1 cellular context compared by ENCODE assay signal in the genomic region with DNA sequence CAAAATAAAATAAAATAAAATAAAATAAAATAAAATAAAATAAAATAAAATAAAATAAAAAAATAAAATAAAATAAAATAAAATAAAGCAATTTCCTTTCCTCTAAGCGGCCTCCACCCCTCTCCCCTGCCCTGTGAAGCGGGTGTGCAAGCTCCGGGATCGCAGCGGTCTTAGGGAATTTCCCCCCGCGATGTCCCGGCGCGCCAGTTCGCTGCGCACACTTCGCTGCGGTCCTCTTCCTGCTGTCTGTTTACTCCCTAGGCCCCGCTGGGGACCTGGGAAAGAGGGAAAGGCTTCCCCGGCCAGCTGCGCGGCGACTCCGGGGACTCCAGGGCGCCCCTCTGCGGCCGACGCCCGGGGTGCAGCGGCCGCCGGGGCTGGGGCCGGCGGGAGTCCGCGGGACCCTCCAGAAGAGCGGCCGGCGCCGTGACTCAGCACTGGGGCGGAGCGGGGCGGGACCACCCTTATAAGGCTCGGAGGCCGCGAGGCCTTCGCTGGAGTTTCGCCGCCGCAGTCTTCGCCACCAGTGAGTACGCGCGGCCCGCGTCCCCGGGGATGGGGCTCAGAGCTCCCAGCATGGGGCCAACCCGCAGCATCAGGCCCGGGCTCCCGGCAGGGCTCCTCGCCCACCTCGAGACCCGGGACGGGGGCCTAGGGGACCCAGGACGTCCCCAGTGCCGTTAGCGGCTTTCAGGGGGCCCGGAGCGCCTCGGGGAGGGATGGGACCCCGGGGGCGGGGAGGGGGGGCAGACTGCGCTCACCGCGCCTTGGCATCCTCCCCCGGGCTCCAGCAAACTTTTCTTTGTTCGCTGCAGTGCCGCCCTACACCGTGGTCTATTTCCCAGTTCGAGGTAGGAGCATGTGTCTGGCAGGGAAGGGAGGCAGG.
TF ChIP-seq lines count a peak whose summit lies in the region.

A gene (plus strand): TSS at position 494 of the 886 bp plus-strand sequence. CDS start 32 bp downstream, at position 526.

TF ChIP-seq in K562, 482 proteins besides CTCF, POLR2A, EP300 and RAD21 (continued from another document):
- TF ChIP-seq, protein P1, sequence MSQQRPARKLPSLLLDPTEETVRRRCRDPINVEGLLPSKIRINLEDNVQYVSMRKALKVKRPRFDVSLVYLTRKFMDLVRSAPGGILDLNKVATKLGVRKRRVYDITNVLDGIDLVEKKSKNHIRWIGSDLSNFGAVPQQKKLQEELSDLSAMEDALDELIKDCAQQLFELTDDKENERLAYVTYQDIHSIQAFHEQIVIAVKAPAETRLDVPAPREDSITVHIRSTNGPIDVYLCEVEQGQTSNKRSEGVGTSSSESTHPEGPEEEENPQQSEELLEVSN (IDR thresholded peaks at IDR 0.05; ENCODE audit: borderline replicate concordance in 1 of 2, extremely low read depth in 1 of 2, insufficient read depth in 1 of 2, insufficient read length in 1 of 2, low read depth in 1 of 2, low read length in 1 of 2, poor library complexity in 1 of 2, severe bottlenecking in 1 of 2) = peak in 1 of 2 experiments; percentile 15
- TF ChIP-seq ZNF217 (CRISPR knock-in tag; IDR thresholded peaks at IDR 0.05) (no peak), CREM (IDR thresholded peaks at IDR 0.05; ENCODE audit: low read depth) (peak; percentile 31; the same call in 1 of the 2 replicates), IFI16 (CRISPR knock-in tag; IDR thresholded peaks at IDR 0.05) (no peak), BACH1 (tag; IDR thresholded peaks at IDR 0.05) (peak; percentile 96), SMAD2 (IDR thresholded peaks at IDR 0.05; ENCODE audit: low read depth, low read length) (no peak), SIRT6 (IDR thresholded peaks at IDR 0.05; ENCODE audit: low read depth, low read length) (no peak), L3MBTL2 (IDR thresholded peaks at IDR 0.05) (peak; percentile 88), HNRNPLL (IDR thresholded peaks at IDR 0.05; ENCODE audit: low read depth, low read length, poor library complexity, severe bottlenecking) (peak; percentile 88), GTF2A2 (tag; IDR thresholded peaks at IDR 0.05) (peak; percentile 84), SRSF7 (optimal IDR thresholded peaks at IDR 0.05; ENCODE audit: low read depth, low read length) (no peak), FOXJ2 (tag; IDR thresholded peaks at IDR 0.05) (no peak), NCOA4 (IDR thresholded peaks at IDR 0.05; ENCODE audit: partially characterized antibody) (no peak), RHOXF2B (CRISPR knock-in tag; conservative IDR thresholded peaks at IDR 0.05) (no peak), HDAC2 (IDR thresholded peaks at IDR 0.05) (no peak), ZBED1 (IDR thresholded peaks at IDR 0.05) (no peak), TARDBP (IDR thresholded peaks at IDR 0.05) (peak; percentile 80), ATF7 (IDR thresholded peaks at IDR 0.05) (peak; percentile 83), EP400 (IDR thresholded peaks at IDR 0.05) (peak; percentile 63), FUS (optimal IDR thresholded peaks at IDR 0.05; ENCODE audit: low read depth, low read length) (no peak), FOXA3 (CRISPR knock-in tag; conservative IDR thresholded peaks at IDR 0.05 in 1 of 2, IDR thresholded peaks at IDR 0.05 in 1 of 2) (peak in 1 of 2 experiments; percentile 68; a peak in 2 of 4 replicates), CHD1 (IDR thresholded peaks at IDR 0.05; ENCODE audit: low read length) (peak; percentile 39), SNIP1 (IDR thresholded peaks at IDR 0.05; ENCODE audit: low read depth) (no peak), SAP30 (IDR thresholded peaks at IDR 0.05; ENCODE audit: borderline replicate concordance, insufficient read depth, low read depth, low read length, poor library complexity, severe bottlenecking) (peak; percentile 49), TRIM24 (IDR thresholded peaks at IDR 0.05) (no peak), ZNF561 (CRISPR knock-in tag; conservative IDR thresholded peaks at IDR 0.05) (no peak), TBL1XR1 (IDR thresholded peaks at IDR 0.05; ENCODE audit: low read length in 2 of 2) (peak; percentile 23 to 26; a peak in 1 of 4 replicates), SOX6 (IDR thresholded peaks at IDR 0.05) (peak; percentile 69; the same call in 1 of the 2 replicates)
- TF ChIP-seq, protein P2, sequence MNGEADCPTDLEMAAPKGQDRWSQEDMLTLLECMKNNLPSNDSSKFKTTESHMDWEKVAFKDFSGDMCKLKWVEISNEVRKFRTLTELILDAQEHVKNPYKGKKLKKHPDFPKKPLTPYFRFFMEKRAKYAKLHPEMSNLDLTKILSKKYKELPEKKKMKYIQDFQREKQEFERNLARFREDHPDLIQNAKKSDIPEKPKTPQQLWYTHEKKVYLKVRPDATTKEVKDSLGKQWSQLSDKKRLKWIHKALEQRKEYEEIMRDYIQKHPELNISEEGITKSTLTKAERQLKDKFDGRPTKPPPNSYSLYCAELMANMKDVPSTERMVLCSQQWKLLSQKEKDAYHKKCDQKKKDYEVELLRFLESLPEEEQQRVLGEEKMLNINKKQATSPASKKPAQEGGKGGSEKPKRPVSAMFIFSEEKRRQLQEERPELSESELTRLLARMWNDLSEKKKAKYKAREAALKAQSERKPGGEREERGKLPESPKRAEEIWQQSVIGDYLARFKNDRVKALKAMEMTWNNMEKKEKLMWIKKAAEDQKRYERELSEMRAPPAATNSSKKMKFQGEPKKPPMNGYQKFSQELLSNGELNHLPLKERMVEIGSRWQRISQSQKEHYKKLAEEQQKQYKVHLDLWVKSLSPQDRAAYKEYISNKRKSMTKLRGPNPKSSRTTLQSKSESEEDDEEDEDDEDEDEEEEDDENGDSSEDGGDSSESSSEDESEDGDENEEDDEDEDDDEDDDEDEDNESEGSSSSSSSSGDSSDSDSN (IDR thresholded peaks at IDR 0.05; ENCODE audit: borderline replicate concordance in 1 of 2, low read depth in 2 of 2, low read length in 2 of 2) = peak in 1 of 2 experiments; percentile 68; a peak in 1 of 4 replicates
- TF ChIP-seq, protein P3, sequence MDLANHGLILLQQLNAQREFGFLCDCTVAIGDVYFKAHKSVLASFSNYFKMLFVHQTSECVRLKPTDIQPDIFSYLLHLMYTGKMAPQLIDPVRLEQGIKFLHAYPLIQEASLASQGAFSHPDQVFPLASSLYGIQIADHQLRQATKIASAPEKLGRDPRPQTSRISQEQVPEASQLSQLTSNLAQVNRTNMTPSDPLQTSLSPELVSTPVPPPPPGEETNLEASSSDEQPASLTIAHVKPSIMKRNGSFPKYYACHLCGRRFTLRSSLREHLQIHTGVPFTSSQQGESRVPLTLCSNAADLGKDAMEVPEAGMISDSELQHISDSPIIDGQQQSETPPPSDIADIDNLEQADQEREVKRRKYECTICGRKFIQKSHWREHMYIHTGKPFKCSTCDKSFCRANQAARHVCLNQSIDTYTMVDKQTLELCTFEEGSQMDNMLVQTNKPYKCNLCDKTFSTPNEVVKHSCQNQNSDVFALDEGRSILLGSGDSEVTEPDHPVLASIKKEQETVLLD (IDR thresholded peaks at IDR 0.05) = no peak
- TF ChIP-seq, protein P4, sequence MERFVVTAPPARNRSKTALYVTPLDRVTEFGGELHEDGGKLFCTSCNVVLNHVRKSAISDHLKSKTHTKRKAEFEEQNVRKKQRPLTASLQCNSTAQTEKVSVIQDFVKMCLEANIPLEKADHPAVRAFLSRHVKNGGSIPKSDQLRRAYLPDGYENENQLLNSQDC (CRISPR knock-in tag; IDR thresholded peaks at IDR 0.05) = 0 out of 2 replicates have a peak, but pooled peaks have one; percentile 33
- TF ChIP-seq, protein P5, sequence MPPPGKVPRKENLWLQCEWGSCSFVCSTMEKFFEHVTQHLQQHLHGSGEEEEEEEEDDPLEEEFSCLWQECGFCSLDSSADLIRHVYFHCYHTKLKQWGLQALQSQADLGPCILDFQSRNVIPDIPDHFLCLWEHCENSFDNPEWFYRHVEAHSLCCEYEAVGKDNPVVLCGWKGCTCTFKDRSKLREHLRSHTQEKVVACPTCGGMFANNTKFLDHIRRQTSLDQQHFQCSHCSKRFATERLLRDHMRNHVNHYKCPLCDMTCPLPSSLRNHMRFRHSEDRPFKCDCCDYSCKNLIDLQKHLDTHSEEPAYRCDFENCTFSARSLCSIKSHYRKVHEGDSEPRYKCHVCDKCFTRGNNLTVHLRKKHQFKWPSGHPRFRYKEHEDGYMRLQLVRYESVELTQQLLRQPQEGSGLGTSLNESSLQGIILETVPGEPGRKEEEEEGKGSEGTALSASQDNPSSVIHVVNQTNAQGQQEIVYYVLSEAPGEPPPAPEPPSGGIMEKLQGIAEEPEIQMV (tag; conservative IDR thresholded peaks at IDR 0.05; ENCODE audit: low read depth) = peak; percentile 90
- TF ChIP-seq, protein P6, sequence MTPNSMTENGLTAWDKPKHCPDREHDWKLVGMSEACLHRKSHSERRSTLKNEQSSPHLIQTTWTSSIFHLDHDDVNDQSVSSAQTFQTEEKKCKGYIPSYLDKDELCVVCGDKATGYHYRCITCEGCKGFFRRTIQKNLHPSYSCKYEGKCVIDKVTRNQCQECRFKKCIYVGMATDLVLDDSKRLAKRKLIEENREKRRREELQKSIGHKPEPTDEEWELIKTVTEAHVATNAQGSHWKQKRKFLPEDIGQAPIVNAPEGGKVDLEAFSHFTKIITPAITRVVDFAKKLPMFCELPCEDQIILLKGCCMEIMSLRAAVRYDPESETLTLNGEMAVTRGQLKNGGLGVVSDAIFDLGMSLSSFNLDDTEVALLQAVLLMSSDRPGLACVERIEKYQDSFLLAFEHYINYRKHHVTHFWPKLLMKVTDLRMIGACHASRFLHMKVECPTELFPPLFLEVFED (CRISPR knock-in tag; conservative IDR thresholded peaks at IDR 0.05) = no peak
- TF ChIP-seq, protein P7, sequence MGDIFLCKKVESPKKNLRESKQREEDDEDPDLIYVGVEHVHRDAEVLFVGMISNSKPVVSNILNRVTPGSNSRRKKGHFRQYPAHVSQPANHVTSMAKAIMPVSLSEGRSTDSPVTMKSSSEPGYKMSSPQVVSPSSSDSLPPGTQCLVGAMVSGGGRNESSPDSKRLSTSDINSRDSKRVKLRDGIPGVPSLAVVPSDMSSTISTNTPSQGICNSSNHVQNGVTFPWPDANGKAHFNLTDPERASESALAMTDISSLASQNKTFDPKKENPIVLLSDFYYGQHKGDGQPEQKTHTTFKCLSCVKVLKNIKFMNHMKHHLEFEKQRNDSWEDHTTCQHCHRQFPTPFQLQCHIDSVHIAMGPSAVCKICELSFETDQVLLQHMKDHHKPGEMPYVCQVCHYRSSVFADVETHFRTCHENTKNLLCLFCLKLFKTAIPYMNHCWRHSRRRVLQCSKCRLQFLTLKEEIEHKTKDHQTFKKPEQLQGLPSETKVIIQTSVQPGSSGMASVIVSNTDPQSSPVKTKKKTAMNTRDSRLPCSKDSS (IDR thresholded peaks at IDR 0.05; ENCODE audit: low read depth, partially characterized antibody) = no peak
- TF ChIP-seq, protein P8, sequence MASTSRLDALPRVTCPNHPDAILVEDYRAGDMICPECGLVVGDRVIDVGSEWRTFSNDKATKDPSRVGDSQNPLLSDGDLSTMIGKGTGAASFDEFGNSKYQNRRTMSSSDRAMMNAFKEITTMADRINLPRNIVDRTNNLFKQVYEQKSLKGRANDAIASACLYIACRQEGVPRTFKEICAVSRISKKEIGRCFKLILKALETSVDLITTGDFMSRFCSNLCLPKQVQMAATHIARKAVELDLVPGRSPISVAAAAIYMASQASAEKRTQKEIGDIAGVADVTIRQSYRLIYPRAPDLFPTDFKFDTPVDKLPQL (IDR thresholded peaks at IDR 0.05; ENCODE audit: extremely low read depth, insufficient read length) = peak; percentile 34
- TF ChIP-seq, protein P9, sequence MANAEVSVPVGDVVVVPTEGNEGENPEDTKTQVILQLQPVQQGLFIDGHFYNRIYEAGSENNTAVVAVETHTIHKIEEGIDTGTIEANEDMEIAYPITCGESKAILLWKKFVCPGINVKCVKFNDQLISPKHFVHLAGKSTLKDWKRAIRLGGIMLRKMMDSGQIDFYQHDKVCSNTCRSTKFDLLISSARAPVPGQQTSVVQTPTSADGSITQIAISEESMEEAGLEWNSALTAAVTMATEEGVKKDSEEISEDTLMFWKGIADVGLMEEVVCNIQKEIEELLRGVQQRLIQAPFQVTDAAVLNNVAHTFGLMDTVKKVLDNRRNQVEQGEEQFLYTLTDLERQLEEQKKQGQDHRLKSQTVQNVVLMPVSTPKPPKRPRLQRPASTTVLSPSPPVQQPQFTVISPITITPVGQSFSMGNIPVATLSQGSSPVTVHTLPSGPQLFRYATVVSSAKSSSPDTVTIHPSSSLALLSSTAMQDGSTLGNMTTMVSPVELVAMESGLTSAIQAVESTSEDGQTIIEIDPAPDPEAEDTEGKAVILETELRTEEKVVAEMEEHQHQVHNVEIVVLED (CRISPR knock-in tag; IDR thresholded peaks at IDR 0.05) = peak; percentile 37; the same call in 1 of the 2 replicates
TF ChIP-seq in K562: peak in this region for 136.
